ENCODE assay signal across 8 cellular contexts in genomic region chr22:36387914-36388864, GRCh38. TPM values are rescaled to one million over a fixed set of nuclear protein-coding genes. Genes with fewer than 3 reads are reported as not detected.
DNase-seq lines count a peak whose midpoint lies in the region; ATAC-seq and TF ChIP-seq lines count a peak whose summit lies in the region.

Gene MYH9 (minus strand): TSS chr22:36387967. CDS start chr22:36349236, 38,731 bp downstream.

- POLR2A ChIA-PET in T-cell (lab: Charles Lee), result interaction anchor here (0.6 to 2.0 kb wide), 3 partner anchors 16 to 46 kb away, joined by 3 to 8 read pairs (median 6); no protein-coding TSS in a partner anchor

- no peaks in the 10 kb centered on the region for H3K27me3 ChIP-seq in cardiac muscle cell
- no peaks in the 10 kb centered on the region for H3K27me3 ChIP-seq in parathyroid adenoma (ENCODE audit: control insufficient read depth, insufficient read depth, low read length)
- no peaks in the 10 kb centered on the region for H3K27me3 ChIP-seq in tibial nerve

- H3K36me3 Mint-ChIP-seq in T-cell, result peaks cover 9% of the 10 kb centered on the region

- H3K4me3 ChIP-seq in GM12875 (ENCODE audit: low read depth, low read length) (peak within 1 kb of the TSS; percentile 97), cardiac muscle cell (peak within 1 kb of the TSS; percentile 54), parathyroid adenoma (ENCODE audit: low read depth, low read length) (peak within 1 kb of the TSS; percentile 71), tibial nerve (peak within 1 kb of the TSS; percentile 68 to 99 (median 80))

- peaks cover 13% of the 10 kb centered on the region for H3K79me2 ChIP-seq in parathyroid adenoma

- ATAC-seq in HG02798 (IDR thresholded peaks at IDR 0.05; ENCODE audit: poor library complexity, unreplicated experiment), result peak; percentile 83
- ATAC-seq in T-cell (replicated peaks in 1 of 4), result peak; percentile 83 to 89 (median 85)

- DNase-seq in NCI-H1436 treated with DMSO at 0.1 percent for 48 hours (lab: John Stamatoyannopoulos, UW) (peak; percentile 96), T-cell (peak; percentile 95 to 99 (median 98)), cardiac muscle cell (ENCODE audit: low read depth in 1 of 2, low spot score in 1 of 2) (peak; percentile 100), tibial nerve (ENCODE audit: low spot score in 2 of 2) (peak; percentile 99 to 100)

- H3K4me1 ChIP-seq in cardiac muscle cell (ENCODE audit: low read depth) (peaks cover 16% of the 10 kb centered on the region), parathyroid adenoma (peaks cover 10% of the 10 kb centered on the region), tibial nerve (peaks cover 0 to 41% (median 27%) of the 10 kb centered on the region in 4 donors)

- H3K4me3 Mint-ChIP-seq in T-cell, result peak within 1 kb of the TSS; percentile 88 to 98 (median 95)

- peak; percentile 65 to 95 for TF ChIP-seq EP300 in tibial nerve (IDR thresholded peaks at IDR 0.05)

- no peaks in the 10 kb centered on the region for H3K36me3 ChIP-seq in cardiac muscle cell
- H3K36me3 ChIP-seq in parathyroid adenoma (ENCODE audit: control insufficient read depth, insufficient read depth, low read length), result no peaks in the 10 kb centered on the region
- no peaks in the 10 kb centered on the region for H3K36me3 ChIP-seq in tibial nerve

- H3K27ac ChIP-seq in adipose tissue (ENCODE audit: low read depth, low read length), result peak within 1 kb of the TSS; percentile 75
- peak within 1 kb of the TSS; percentile 96 for H3K27ac ChIP-seq in cardiac muscle cell
- H3K27ac ChIP-seq in parathyroid adenoma, result peak within 1 kb of the TSS; percentile 79
- H3K27ac ChIP-seq in tibial nerve, result peak within 1 kb of the TSS; percentile 55 to 96 (median 94)

- H3K27ac Mint-ChIP-seq in T-cell, result peak within 1 kb of the TSS; percentile 89 to 98

- CTCF ChIA-PET in T-cell (lab: Charles Lee), result interaction anchor here in 1 of 2 donors (0.8 to 2.0 kb wide), 5 partner anchors 11 to 83 kb away, joined by 3 to 11 read pairs (median 4); no protein-coding TSS in a partner anchor

- no peaks in the 10 kb centered on the region for H3K9me3 ChIP-seq in cardiac muscle cell (ENCODE audit: low read depth)
- no peaks in the 10 kb centered on the region for H3K9me3 ChIP-seq in parathyroid adenoma (ENCODE audit: control insufficient read depth, low read length)
- no peaks in the 10 kb centered on the region for H3K9me3 ChIP-seq in tibial nerve

- WGBS in adipose tissue, 3 donors, result 3% methylated on average over 50 to 55 of the region's 55 CpGs
- 2 to 3% methylated on average over 41 to 54 of the region's 55 CpGs for WGBS in tibial nerve, 2 donors

- no peak for TF ChIP-seq CTCF in GM12875 (IDR thresholded peaks at IDR 0.05; ENCODE audit: borderline replicate concordance, insufficient read depth, low read depth, low read length)
- TF ChIP-seq CTCF in cardiac muscle cell (IDR thresholded peaks at IDR 0.05; ENCODE audit: low read depth, low read length), result no peak
- no peak for TF ChIP-seq CTCF in parathyroid adenoma (IDR thresholded peaks at IDR 0.05)
- no peak for TF ChIP-seq CTCF in tibial nerve (IDR thresholded peaks at IDR 0.05)

- no peaks in the 10 kb centered on the region for H3K27me3 Mint-ChIP-seq in T-cell

- H3K4me2 ChIP-seq in parathyroid adenoma (ENCODE audit: low read length), result peak within 1 kb of the TSS; percentile 91

- peak; percentile 84 to 94 for TF ChIP-seq POLR2A in tibial nerve (IDR thresholded peaks at IDR 0.05)

- H2AFZ ChIP-seq in parathyroid adenoma, result peak within 1 kb of the TSS; percentile 75

- H3K9ac ChIP-seq in parathyroid adenoma, result peak within 1 kb of the TSS; percentile 13

- H3K4me1 Mint-ChIP-seq in T-cell, result peaks cover 24 to 45% (median 38%) of the 10 kb centered on the region in 3 donors

- H3K9me3 Mint-ChIP-seq in T-cell, result no peaks in the 10 kb centered on the region

RNA-seq across cellular contexts. Expression of gene MYH9, which starts in this region (rescaled TPM):
- total RNA-seq in T-cell, result 1,000 to 10,000 TPM in 2 of 5 donors, 100 to 1,000 TPM in 3; 816 to 1,109 (median 896) TPM
- 100 to 1,000 TPM; 159 to 240 (median 161) TPM for polyA plus RNA-seq in adipose tissue
- 131 and 174 TPM in 2 replicates for total RNA-seq in cardiac muscle cell
- polyA plus RNA-seq in cardiac muscle cell, result 88.7 and 98.0 TPM in 2 replicates
- total RNA-seq in tibial nerve, result 100 to 1,000 TPM; 361 to 406 (median 386) TPM

Comparison
In these comparisons a context has a peak if more than half of its experiments do, and no peak if none do; other contexts are left out.
1. Peak in every context shown above with its lines: DNase-seq, ATAC-seq, H3K4me3 ChIP-seq and H3K27ac ChIP-seq.